Comparison of ENCODE assay signal across 24 cellular contexts in the genomic region with DNA sequence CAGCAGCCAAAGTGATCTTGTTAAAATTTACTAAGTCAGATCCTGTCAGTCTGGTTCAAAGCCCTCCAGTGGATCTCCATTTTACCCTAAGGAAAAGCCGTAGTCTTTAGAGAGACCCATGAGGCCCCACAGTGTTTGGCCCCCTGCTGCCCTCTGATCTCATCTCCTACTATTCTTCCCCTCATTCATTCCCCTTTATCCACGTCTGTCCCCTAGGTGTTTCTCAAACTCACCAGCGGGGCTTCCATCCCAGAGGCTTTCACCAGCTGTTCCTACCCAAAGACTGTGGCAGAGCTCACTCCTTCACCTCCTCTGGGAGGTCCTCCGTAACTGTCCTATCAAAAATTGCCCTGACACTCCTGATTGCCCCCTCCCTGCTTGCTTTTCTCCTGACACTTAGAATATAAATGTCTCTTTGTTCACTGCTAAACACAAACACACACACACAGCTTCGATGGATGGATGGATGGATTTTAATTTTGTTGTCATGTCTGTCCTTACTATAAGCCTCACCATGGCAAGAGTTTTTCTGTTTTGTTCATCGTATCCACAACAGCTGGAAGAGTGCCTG. TPM values are rescaled to one million over a fixed set of nuclear protein-coding genes. Genes with fewer than 3 reads are reported as not detected.
DNase-seq lines count a peak whose midpoint lies in the region; ATAC-seq and TF ChIP-seq lines count a peak whose summit lies in the region.
"Had no signal": no experiment of that assay in that cellular context is flagged by ENCODE, and none has a peak within 500 bp of the region (broad histone marks: within the 10 kb centered on the region; RNA-seq: fewer than 3 reads in every experiment).

No MANE protein-coding gene starts in this region.

- H3K27me3 Mint-ChIP-seq in endodermal cell (ENCODE audit: insufficient read depth) = no peaks in the 10 kb centered on the region
- H3K27me3 Mint-ChIP-seq in mesothelial cell of epicardium (ENCODE audit: low read depth) = no peaks in the 10 kb centered on the region
- H3K27me3 Mint-ChIP-seq: activated B cell treated with CpG ODN at 0.5 μM for 24 hours; activated naive CD4-positive, alpha-beta T cell treated with anti-CD3 and anti-CD28 coated beads, Interleukin-2, amount 50 U/mL, for 24 hours; B cell had no signal

- no peak for TF ChIP-seq CTCF in endodermal cell (conservative IDR thresholded peaks at IDR 0.05)
- TF ChIP-seq CTCF in mesothelial cell of epicardium (IDR thresholded peaks at IDR 0.05; ENCODE audit: unreplicated experiment) = no peak
- TF ChIP-seq CTCF in foreskin keratinocyte (conservative IDR thresholded peaks at IDR 0.05) = no peak
- no peak for TF ChIP-seq CTCF in GM20000 (IDR thresholded peaks at IDR 0.05; ENCODE audit: extremely low read depth, missing control alignments)

- no peak overlapping the region for H3K4me3 ChIP-seq in endodermal cell (ENCODE audit: low read length)
- H3K4me3 ChIP-seq: gastroesophageal sphincter, left lung, stomach, upper lobe of right lung had no signal

- no peaks in the 10 kb centered on the region for H3K9me3 ChIP-seq in endodermal cell (ENCODE audit: control insufficient read depth, low read length)
- H3K9me3 ChIP-seq: gastroesophageal sphincter, stomach, upper lobe of right lung had no signal

- peak overlapping the region; percentile 47 for H3K27ac ChIP-seq in endodermal cell (ENCODE audit: low read depth, low read length)
- H3K27ac ChIP-seq in foreskin keratinocyte = no peak overlapping the region
- H3K27ac ChIP-seq: brain microvascular endothelial cell, left lung, stomach, upper lobe of right lung had no signal

- H3K36me3 Mint-ChIP-seq in endodermal cell (ENCODE audit: low read depth) (peaks cover 9% of the 10 kb centered on the region), mesothelial cell of epicardium (peaks cover 15% of the 10 kb centered on the region)
- H3K36me3 Mint-ChIP-seq: activated naive CD4-positive, alpha-beta T cell treated with anti-CD3 and anti-CD28 coated beads, Interleukin-2, amount 50 U/mL, for 24 hours had no signal

- ATAC-seq in foreskin keratinocyte = no peak
- ATAC-seq: gastroesophageal sphincter, left lung, upper lobe of right lung had no signal

- H3K27me3 ChIP-seq in endodermal cell (ENCODE audit: control insufficient read depth, insufficient read depth, low read length, poor library complexity, severe bottlenecking) (no peaks in the 10 kb centered on the region), foreskin keratinocyte (no peaks in the 10 kb centered on the region)
- H3K27me3 ChIP-seq: brain microvascular endothelial cell, gastroesophageal sphincter, left lung, stomach, upper lobe of right lung had no signal

- H3K4me3 Mint-ChIP-seq in endodermal cell = no peak overlapping the region
- no peak overlapping the region for H3K4me3 Mint-ChIP-seq in mesothelial cell of epicardium
- H3K4me3 Mint-ChIP-seq: activated B cell treated with CpG ODN at 0.5 μM for 24 hours; activated naive CD4-positive, alpha-beta T cell treated with anti-CD3 and anti-CD28 coated beads, Interleukin-2, amount 50 U/mL, for 24 hours; activated T-cell treated with anti-CD3 and anti-CD28 coated beads, Interleukin-2, amount 50 U/mL, for 72 hours; B cell; T-helper 1 cell treated with Interleukin-12 subunit alpha and Interleukin-12 subunit beta and Interleukin-4 antibody, amounts not matched to agents 30 μg/mL and 1 μg/mL, for 36 hours had no signal

- DNase-seq in NCI-H82 (lab: John Stamatoyannopoulos, UW) (peak; percentile 16), NCI-H82 treated with DMSO at 0.1 percent for 48 hours (lab: John Stamatoyannopoulos, UW; ENCODE audit: unreplicated experiment) (no peak), endodermal cell (peak; percentile 60), mesothelial cell of epicardium (ENCODE audit: low spot score in 2 of 2, unreplicated experiment in 2 of 2) (no peak), superior temporal gyrus (ENCODE audit: extremely low spot score) (peak; percentile 60), foreskin keratinocyte (no peak), GM20000 (ENCODE audit: low spot score) (no peak)
- no peak for DNase-seq in activated CD4-positive, CD25-positive, alpha-beta regulatory T cell (lab: John Stamatoyannopoulos, UW)
- DNase-seq: 8988T; activated B cell treated with CpG ODN at 0.5 μM for 24 hours; activated CD8-positive, alpha-beta memory T cell treated with anti-CD3 and anti-CD28 coated beads for 24 hours; activated T-cell treated with anti-CD3 and anti-CD28 coated beads, Interleukin-2, amount 50 U/mL, for 72 hours; brain microvascular endothelial cell; left lung; NCI-H1436; NCI-H526; SHP77; stimulated activated CD4-positive, alpha-beta T cell treated with anti-CD3 and anti-CD28 coated beads, Interleukin-2, amount 100 ng/mL, for 24 hours; stomach; upper lobe of right lung had no signal

- no peaks in the 10 kb centered on the region for H3K36me3 ChIP-seq in endodermal cell (ENCODE audit: control insufficient read depth, insufficient read depth, low read length)
- H3K36me3 ChIP-seq: gastroesophageal sphincter, left lung, stomach, upper lobe of right lung had no signal

- no peak overlapping the region for H3K9ac ChIP-seq in endodermal cell (ENCODE audit: extremely low read depth, low read length, poor library complexity, severe bottlenecking)

- peaks cover 5% of the 10 kb centered on the region for H3K4me1 ChIP-seq in endodermal cell (ENCODE audit: control insufficient read depth, insufficient read depth, low read length)
- H3K4me1 ChIP-seq in foreskin keratinocyte = no peaks in the 10 kb centered on the region
- H3K4me1 ChIP-seq: upper lobe of right lung had no signal

- H3K27ac Mint-ChIP-seq in endodermal cell (peak overlapping the region; percentile 67), mesothelial cell of epicardium (peak overlapping the region; percentile 8)
- H3K27ac Mint-ChIP-seq: activated B cell treated with CpG ODN at 0.5 μM for 24 hours; activated naive CD4-positive, alpha-beta T cell treated with anti-CD3 and anti-CD28 coated beads, Interleukin-2, amount 50 U/mL, for 24 hours; activated T-cell treated with anti-CD3 and anti-CD28 coated beads, Interleukin-2, amount 50 U/mL, for 72 hours; B cell; T-helper 1 cell treated with Interleukin-12 subunit alpha and Interleukin-12 subunit beta and Interleukin-4 antibody, amounts not matched to agents 30 μg/mL and 1 μg/mL, for 36 hours had no signal

- peaks cover 26% of the 10 kb centered on the region for H3K4me1 Mint-ChIP-seq in endodermal cell
- peaks cover 3% of the 10 kb centered on the region for H3K4me1 Mint-ChIP-seq in mesothelial cell of epicardium
- H3K4me1 Mint-ChIP-seq: activated naive CD4-positive, alpha-beta T cell treated with anti-CD3 and anti-CD28 coated beads, Interleukin-2, amount 50 U/mL, for 24 hours had no signal

- H3K9me3 Mint-ChIP-seq in endodermal cell (peaks cover 3% of the 10 kb centered on the region), mesothelial cell of epicardium (peaks cover 24% of the 10 kb centered on the region)
- H3K9me3 Mint-ChIP-seq: activated B cell treated with CpG ODN at 0.5 μM for 24 hours; activated naive CD4-positive, alpha-beta T cell treated with anti-CD3 and anti-CD28 coated beads, Interleukin-2, amount 50 U/mL, for 24 hours; activated T-cell treated with anti-CD3 and anti-CD28 coated beads, Interleukin-2, amount 50 U/mL, for 72 hours; T-helper 1 cell treated with Interleukin-12 subunit alpha and Interleukin-12 subunit beta and Interleukin-4 antibody, amounts not matched to agents 30 μg/mL and 1 μg/mL, for 36 hours had no signal

- WGBS in endodermal cell (ENCODE audit: insufficient coverage in 1 of 2, insufficient read length in 1 of 2), 2 experiments = 50 to 76% methylated on average over 3 to 6 of the region's 6 CpGs

RNA-seq across cellular contexts. Expression of a gene that starts 26.1 kb away (rescaled TPM):
- total RNA-seq in endodermal cell = 10 to 100 TPM; 45.9 to 46.6 TPM
- polyA plus RNA-seq in endodermal cell (2013, experiment 1 of 2) = 25.5 TPM
- 27.3 TPM for polyA plus RNA-seq in endodermal cell (2013, experiment 2 of 2)
- total RNA-seq in mesothelial cell of epicardium = 45.1 to 46.6 TPM (median 46.5 TPM) in 3 replicates
- 46.4 and 65.6 TPM in 2 replicates for total RNA-seq in foreskin keratinocyte
- 14.7 and 16.4 TPM in 2 replicates for polyA plus RNA-seq in foreskin keratinocyte

Comparison
In these comparisons a context has a peak if more than half of its experiments do, and no peak if none do; other contexts are left out.
1. DNase-seq: peak in NCI-H82 (single experiment), endodermal cell (single experiment) and superior temporal gyrus (single experiment); none in NCI-H82 treated with DMSO at 0.1 percent for 48 hours (single experiment), mesothelial cell of epicardium (0 of 2), foreskin keratinocyte (0 of 2), activated CD4-positive, CD25-positive, alpha-beta regulatory T cell (0 of 4) and GM20000 (single experiment).